Comparison of ENCODE assay signal across 8 cellular contexts in the genomic region with DNA sequence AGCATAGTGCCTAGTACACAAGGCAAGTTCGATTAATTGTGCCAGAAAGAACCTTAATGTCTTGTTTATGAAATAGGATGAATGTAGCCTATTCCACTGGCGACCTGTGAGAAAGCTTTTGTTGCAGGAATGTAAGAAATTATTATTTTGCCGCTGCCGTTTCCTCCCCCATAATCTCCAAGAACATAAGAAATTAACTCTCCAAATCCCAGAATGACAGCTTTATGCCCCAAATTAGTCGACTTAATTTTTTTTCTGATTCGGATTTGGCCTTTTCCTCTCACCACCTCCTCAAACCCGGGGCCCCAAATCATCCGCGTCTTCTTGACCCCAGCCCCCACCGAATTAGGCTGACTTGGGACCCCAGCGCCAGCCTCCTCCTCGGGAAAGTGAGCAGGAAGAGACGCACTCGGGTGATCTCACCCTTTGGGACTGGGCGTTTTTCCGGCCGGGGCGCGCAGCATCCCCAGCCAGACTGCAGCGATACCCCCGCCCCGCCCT. TPM values are rescaled to one million over a fixed set of nuclear protein-coding genes. Genes with fewer than 3 reads are reported as not detected.
A peak's percentile ranks its signal among the peaks of the same experiment; 100 is the strongest.
DNase-seq lines count a peak whose midpoint lies in the region; ATAC-seq and TF ChIP-seq lines count a peak whose summit lies in the region.

No MANE protein-coding gene starts in this region.

- no peak overlapping the region for H2BK15ac ChIP-seq in mesenchymal stem cell (ENCODE audit: low read depth, poor library complexity, severe bottlenecking)

- intact Hi-C loops in body of pancreas (cut with DNase I) (no loop called here), aorta (cut with DNase I) (loop anchor here in 1 of 2 donors (2.0 kb wide), 1 partner anchor 47 kb away; a partner anchor contains a TSS)

- peak overlapping the region; percentile 51 to 95 (median 76) for H3K27ac ChIP-seq in body of pancreas
- H3K27ac ChIP-seq in mesenchymal stem cell (ENCODE audit: low read length, poor library complexity, severe bottlenecking) = peak overlapping the region; percentile 90
- peak overlapping the region; percentile 69 to 84 for H3K27ac ChIP-seq in aorta (ENCODE audit: low read depth in 1 of 2, low read length in 2 of 2)

- peaks cover 38% of the 10 kb centered on the region for H3K4me1 ChIP-seq in body of pancreas
- H3K4me1 ChIP-seq in mesenchymal stem cell (ENCODE audit: control insufficient read depth, insufficient read depth, low read depth, low read length) = peaks cover 9% of the 10 kb centered on the region
- peaks cover 0 to 4% of the 10 kb centered on the region in 2 donors for H3K4me1 ChIP-seq in aorta (ENCODE audit: control insufficient read depth in 1 of 2, insufficient read depth in 2 of 2, low read length in 2 of 2)

- DNase-seq in AG10803 (ENCODE audit: low read depth) = no peak
- DNase-seq in body of pancreas = no peak
- no peak for DNase-seq in mesenchymal stem cell
- no peak for DNase-seq in aorta
- DNase-seq in SKM-1 (lab: John Stamatoyannopoulos, UW; ENCODE audit: unreplicated experiment) = no peak
- no peak for DNase-seq in SW480 (ENCODE audit: low spot score)
- no peak for DNase-seq in foreskin melanocyte

- H2AFZ ChIP-seq in mesenchymal stem cell (ENCODE audit: low read depth, low read length) = no peak overlapping the region

- no peak overlapping the region for H2BK5ac ChIP-seq in mesenchymal stem cell (ENCODE audit: low read depth, low read length, poor library complexity, severe bottlenecking)

- peak overlapping the region; percentile 69 to 86 for H3K18ac ChIP-seq in mesenchymal stem cell (ENCODE audit: low read depth in 1 of 2, low read length in 2 of 2)

- no peak overlapping the region for H3K23ac ChIP-seq in mesenchymal stem cell (ENCODE audit: low read length in 2 of 2)

- H3K27me3 ChIP-seq in body of pancreas (no peaks in the 10 kb centered on the region), mesenchymal stem cell (ENCODE audit: control insufficient read depth in 1 of 2, insufficient read depth in 1 of 2, low read length in 2 of 2) (no peaks in the 10 kb centered on the region), aorta (ENCODE audit: control insufficient read depth in 1 of 2, insufficient read depth in 2 of 2, low read length in 1 of 2) (no peaks in the 10 kb centered on the region)

- peak overlapping the region; percentile 87 for H4K8ac ChIP-seq in mesenchymal stem cell (ENCODE audit: low read length)

- TF ChIP-seq POLR2A in body of pancreas (IDR thresholded peaks at IDR 0.05) = no peak

- peak overlapping the region; percentile 54 for H2BK120ac ChIP-seq in mesenchymal stem cell (ENCODE audit: low read depth, low read length)

- ATAC-seq in HG03196 (IDR thresholded peaks at IDR 0.05; ENCODE audit: unreplicated experiment) (peak; percentile 31), body of pancreas (no peak), aorta (ENCODE audit: low FRiP score) (peak; percentile 91)

- H3K79me1 ChIP-seq in mesenchymal stem cell (replicated peaks; ENCODE audit: low read length, poor library complexity, severe bottlenecking) = peaks cover 5% of the 10 kb centered on the region

- TF ChIP-seq CTCF in AG10803 (conservative IDR thresholded peaks at IDR 0.05; ENCODE audit: low read length) = no peak
- TF ChIP-seq CTCF in body of pancreas (IDR thresholded peaks at IDR 0.05) = no peak

- no peak overlapping the region for H2BK12ac ChIP-seq in mesenchymal stem cell (ENCODE audit: low read length in 2 of 2)

- H4K91ac ChIP-seq in mesenchymal stem cell (ENCODE audit: low read length) = peak overlapping the region; percentile 82

- H3K9ac ChIP-seq in mesenchymal stem cell (ENCODE audit: low read length) = peak overlapping the region; percentile 95

- peak overlapping the region; percentile 97 for H3K4me2 ChIP-seq in mesenchymal stem cell (ENCODE audit: low read length, poor library complexity, severe bottlenecking)

- H3K4me3 ChIP-seq in AG10803 (ENCODE audit: low read length) = peak overlapping the region; percentile 69
- H3K4me3 ChIP-seq in body of pancreas = peak overlapping the region; percentile 13
- H3K4me3 ChIP-seq in mesenchymal stem cell (ENCODE audit: insufficient read depth in 1 of 2, low read depth in 1 of 2, low read length in 2 of 2) = peak overlapping the region; percentile 80 to 97
- peak overlapping the region; percentile 35 to 42 for H3K4me3 ChIP-seq in aorta (ENCODE audit: low read length in 2 of 2)

- WGBS in body of pancreas, 2 donors = 4 to 6% methylated on average over 14 to 17 of the region's 22 CpGs
- WGBS in mesenchymal stem cell = 4% methylated on average over 21 of the region's 22 CpGs
- 0 to 1% methylated on average over 22 of the region's 22 CpGs for WGBS in aorta, 2 donors

- H3K9me3 ChIP-seq in body of pancreas = no peaks in the 10 kb centered on the region
- H3K9me3 ChIP-seq in mesenchymal stem cell (ENCODE audit: control insufficient read depth, low read length) = no peaks in the 10 kb centered on the region
- H3K9me3 ChIP-seq in aorta (ENCODE audit: control insufficient read depth, low read length) = no peaks in the 10 kb centered on the region

- no peaks in the 10 kb centered on the region for H3K36me3 ChIP-seq in body of pancreas (replicated peaks in 1 of 2; ENCODE audit: insufficient read depth in 1 of 2, low read depth in 2 of 2)
- H3K36me3 ChIP-seq in mesenchymal stem cell (ENCODE audit: control insufficient read depth in 1 of 2, insufficient read depth in 2 of 2, low read depth in 1 of 2, low read length in 2 of 2) = peaks cover 0 to 3% of the 10 kb centered on the region in 2 experiments
- H3K36me3 ChIP-seq in aorta (ENCODE audit: control insufficient read depth in 1 of 2, insufficient read depth in 2 of 2, low read length in 1 of 2) = no peaks in the 10 kb centered on the region

- peak overlapping the region in 1 of 2 experiments; percentile 54 for H3K4ac ChIP-seq in mesenchymal stem cell (ENCODE audit: low read depth in 1 of 2, low read length in 2 of 2)

- H2AK5ac ChIP-seq in mesenchymal stem cell (ENCODE audit: low read length, severe bottlenecking) = peak overlapping the region; percentile 16

- no peak overlapping the region for H3K14ac ChIP-seq in mesenchymal stem cell (ENCODE audit: low read length in 2 of 2)

RNA-seq across cellular contexts. Expression of a gene that starts 0.7 kb away (rescaled TPM):
- 100 to 1,000 TPM; 119 to 248 TPM for total RNA-seq in body of pancreas
- 107 TPM for polyA plus RNA-seq in mesenchymal stem cell (2013, experiment 1 of 2)
- polyA plus RNA-seq in mesenchymal stem cell (2013, experiment 2 of 2) = 95.5 TPM
- total RNA-seq in aorta = 100 to 1,000 TPM; 384 to 504 TPM
- 100 to 1,000 TPM in 1 of 2 donors, 10 to 100 TPM in 1; 94.4 to 237 TPM for polyA plus RNA-seq in aorta

RNA-seq across cellular contexts. Expression of a gene that starts 47.2 kb away (rescaled TPM):
- total RNA-seq in body of pancreas (10 to 100 TPM in 1 of 2 donors, 1 to 10 TPM in 1; 8.3 to 11.5 TPM), aorta (10 to 100 TPM; 13.5 to 17.3 TPM)
- polyA plus RNA-seq in mesenchymal stem cell (2013, experiment 1 of 2) = 9.8 TPM
- polyA plus RNA-seq in mesenchymal stem cell (2013, experiment 2 of 2) = 10.1 TPM
- polyA plus RNA-seq in aorta = 10 to 100 TPM in 1 of 2 donors, 1 to 10 TPM in 1; 6.9 to 12.2 TPM

Comparison
In these comparisons a context has a peak if more than half of its experiments do, and no peak if none do; other contexts are left out.
1. H3K4me3 ChIP-seq: peak in every context shown above with its lines; median percentile 88 in mesenchymal stem cell; 69 in AG10803; 38 in aorta; 13 in body of pancreas.